ENCODE assay signal across 12 cellular contexts in the genomic region with DNA sequence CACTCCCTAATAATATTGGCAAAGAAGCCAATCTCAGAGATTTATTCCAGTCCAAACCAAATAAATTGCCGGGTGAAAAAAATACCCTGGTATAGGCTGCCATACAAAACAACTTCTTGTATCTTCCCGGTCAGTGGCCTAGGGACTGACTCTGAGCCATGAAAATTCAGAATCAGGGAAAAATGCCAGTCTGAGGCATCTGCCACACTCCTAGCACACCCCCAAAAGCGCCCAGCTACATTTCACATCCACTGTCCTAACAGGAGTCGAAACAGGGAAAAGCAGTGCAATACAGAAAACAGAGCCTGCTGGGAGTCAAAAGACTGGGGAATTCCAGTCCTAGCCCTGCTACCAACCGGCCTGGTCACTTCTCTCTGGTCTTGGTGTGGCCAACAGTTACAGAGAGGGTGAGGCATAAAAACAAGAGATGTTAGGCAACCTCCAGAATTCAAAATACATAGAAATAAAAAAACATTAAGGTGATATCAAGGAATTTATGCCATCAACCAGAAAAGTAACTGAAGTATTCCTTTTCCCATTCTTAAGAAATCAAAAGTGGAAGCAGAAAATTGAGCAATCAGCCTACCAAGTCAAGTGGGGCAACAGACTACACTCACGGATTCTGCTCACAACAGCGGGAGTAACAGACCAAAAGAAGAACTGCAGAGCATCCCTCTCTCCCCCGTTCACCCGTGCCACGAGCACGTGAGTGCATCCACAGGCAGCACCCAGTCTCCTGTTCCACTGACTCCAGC. TPM values are rescaled to one million over a fixed set of nuclear protein-coding genes. Genes with fewer than 3 reads are reported as not detected.
DNase-seq lines count a peak whose midpoint lies in the region; ATAC-seq and TF ChIP-seq lines count a peak whose summit lies in the region.
"Had no signal": no experiment of that assay in that cellular context is flagged by ENCODE, and none has a peak within 500 bp of the region (broad histone marks: within the 10 kb centered on the region; RNA-seq: fewer than 3 reads in every experiment).

No MANE protein-coding gene starts in this region.

- TF ChIP-seq EP300 in upper lobe of left lung (IDR thresholded peaks at IDR 0.05) = no peak

- H3K4me1 ChIP-seq in ectodermal cell (ENCODE audit: control insufficient read depth, insufficient read depth, low read length) (peaks cover 46% of the 10 kb centered on the region), mucosa of descending colon (ENCODE audit: low read depth) (peaks cover 3% of the 10 kb centered on the region), upper lobe of left lung (peaks cover 17 to 39% (median 20%) of the 10 kb centered on the region in 4 donors)

- DNase-seq in DMS 273 (lab: John Stamatoyannopoulos, UW; ENCODE audit: unreplicated experiment) (peak; percentile 49), DMS 273 treated with DMSO at 0.1 percent for 48 hours (lab: John Stamatoyannopoulos, UW) (no peak), mucosa of descending colon (no peak), upper lobe of left lung (peak in 1 of 2 donors; percentile 64), NCI-H748 (lab: John Stamatoyannopoulos, UW; ENCODE audit: unreplicated experiment) (no peak)
- no peak for DNase-seq in central memory CD4-positive, alpha-beta T cell
- DNase-seq: activated T-cell treated with anti-CD3 and anti-CD28 coated beads, Interleukin-2, amount 50 U/mL, for 4 hours; foreskin melanocyte; SHP77 treated with DMSO at 0.1 percent for 48 hours had no signal

- WGBS in ectodermal cell, 2 experiments = 79 to 82% methylated on average over 11 of the region's 11 CpGs
- WGBS in upper lobe of left lung, 2 donors = 46% methylated on average over 7 to 11 of the region's 11 CpGs

- ATAC-seq in mucosa of descending colon (peak; percentile 50), upper lobe of left lung (ENCODE audit: low FRiP score in 2 of 2) (peak; percentile 59 to 78), GM21786 (IDR thresholded peaks at IDR 0.05; ENCODE audit: unreplicated experiment) (no peak)
- ATAC-seq: activated T-cell treated with anti-CD3 and anti-CD28 coated beads, Interleukin-2, amount 50 U/mL, for 4 hours had no signal

- H3K4me3 ChIP-seq in ectodermal cell (ENCODE audit: insufficient read depth, low read depth, low read length) = peak overlapping the region; percentile 12
- H3K4me3 ChIP-seq in mucosa of descending colon = no peak overlapping the region
- H3K4me3 ChIP-seq in upper lobe of left lung = peak overlapping the region in 1 of 4 donors; percentile 6

- H3K9me3 ChIP-seq in ectodermal cell (ENCODE audit: control insufficient read depth, low read length) (no peaks in the 10 kb centered on the region), mucosa of descending colon (no peaks in the 10 kb centered on the region), upper lobe of left lung (no peaks in the 10 kb centered on the region)

- H3K27ac ChIP-seq in ectodermal cell (ENCODE audit: insufficient read depth, low read depth, low read length, poor library complexity, severe bottlenecking) (peak overlapping the region; percentile 89), upper lobe of left lung (peak overlapping the region; percentile 27 to 80 (median 66))
- H3K27ac ChIP-seq: 22Rv1 had no signal

- H3K36me3 ChIP-seq in ectodermal cell (ENCODE audit: control insufficient read depth, insufficient read depth, low read length) = no peaks in the 10 kb centered on the region
- no peaks in the 10 kb centered on the region for H3K36me3 ChIP-seq in mucosa of descending colon (ENCODE audit: low read depth)
- H3K36me3 ChIP-seq in upper lobe of left lung = no peaks in the 10 kb centered on the region

- no peak for TF ChIP-seq POLR2A in upper lobe of left lung (IDR thresholded peaks at IDR 0.05)

- TF ChIP-seq CTCF in mucosa of descending colon (IDR thresholded peaks at IDR 0.05) (no peak), upper lobe of left lung (IDR thresholded peaks at IDR 0.05) (no peak)

- H3K27me3 ChIP-seq in ectodermal cell (ENCODE audit: control insufficient read depth, insufficient read depth, low read length, poor library complexity, severe bottlenecking) (no peaks in the 10 kb centered on the region), upper lobe of left lung (no peaks in the 10 kb centered on the region)

- intact Hi-C loops in mucosa of descending colon (cut with DNase I, micrococcal nuclease) = no loop called here

RNA-seq across cellular contexts. Expression of a gene that starts 29.5 kb away (rescaled TPM):
- 11.8 TPM for polyA plus RNA-seq in ectodermal cell (2013, experiment 1 of 4)
- polyA plus RNA-seq in ectodermal cell (2013, experiment 2 of 4) = 12.1 TPM
- 9.4 TPM for polyA plus RNA-seq in ectodermal cell (2013, experiment 3 of 4)
- 10.2 TPM for polyA plus RNA-seq in ectodermal cell (2013, experiment 4 of 4)
- total RNA-seq in mucosa of descending colon (10 to 100 TPM; 31.4 to 59.1 (median 37.1) TPM), upper lobe of left lung (10 to 100 TPM; 10.9 to 26.7 (median 19.2) TPM)
